Comparison of ENCODE assay signal across 11 cellular contexts in the genomic region with DNA sequence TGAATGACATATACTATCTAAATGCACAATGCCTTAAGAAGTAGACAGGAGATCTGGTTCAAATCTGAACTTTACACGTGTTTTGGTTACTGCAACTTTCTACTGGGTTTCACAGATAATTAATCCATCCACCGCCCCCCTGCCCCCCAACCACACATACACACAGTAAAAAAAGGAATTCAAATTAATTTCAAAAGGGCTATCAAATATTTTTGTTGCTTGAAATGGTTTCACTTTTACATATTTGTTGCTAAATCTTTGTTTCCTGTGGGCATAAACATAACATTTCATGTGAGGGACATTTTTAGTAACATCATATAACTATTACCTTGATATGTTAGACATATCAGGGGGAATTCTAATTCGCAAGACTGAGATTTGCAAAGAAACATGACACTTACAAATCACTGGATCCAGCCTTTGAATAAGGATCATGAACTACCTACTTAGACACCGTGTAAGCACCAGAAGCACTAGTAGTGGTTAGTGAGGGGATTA. TPM values are rescaled to one million over a fixed set of nuclear protein-coding genes. Genes with fewer than 3 reads are reported as not detected.
DNase-seq lines count a peak whose midpoint lies in the region; ATAC-seq and TF ChIP-seq lines count a peak whose summit lies in the region.
"Had no signal": no experiment of that assay in that cellular context is flagged by ENCODE, and none has a peak within 500 bp of the region (broad histone marks: within the 10 kb centered on the region; RNA-seq: fewer than 3 reads in every experiment).

No MANE protein-coding gene starts in this region.

- H3K36me3 Mint-ChIP-seq in activated CD4-positive, alpha-beta T cell treated with anti-CD3 and anti-CD28 coated beads, Interleukin-2, amount 10 ng/mL, durations not matched to agents 24 days and 14 days (ENCODE audit: low read depth), result peaks cover 60% of the 10 kb centered on the region
- peaks cover 38% of the 10 kb centered on the region for H3K36me3 Mint-ChIP-seq in activated B cell treated with CpG ODN at 0.5 μM for 24 hours (ENCODE audit: low read depth)
- H3K36me3 Mint-ChIP-seq in stimulated activated naive B cell treated with anti-CD40 and anti-IgM and Interleukin-4, amounts not matched to agents 10 μg/mL and 1 μg/mL and 100 μg/mL, for 72 hours, result peaks cover 12 to 36% of the 10 kb centered on the region in 2 donors

- WGBS in esophagus squamous epithelium, 2 donors, result 72 to 79% methylated on average over 4 of the region's 4 CpGs

- no peaks in the 10 kb centered on the region for H3K9me3 ChIP-seq in esophagus squamous epithelium

- ATAC-seq in activated B cell treated with CpG ODN at 0.5 μM for 24 hours (ENCODE audit: low read depth) (no peak), GM21576 (IDR thresholded peaks at IDR 0.05; ENCODE audit: unreplicated experiment) (no peak)
- no peak for ATAC-seq in stimulated activated naive B cell treated with anti-CD40 and anti-IgM and Interleukin-4, amounts not matched to agents 10 μg/mL and 1 μg/mL and 100 μg/mL, for 72 hours (replicated peaks)

- no peak for TF ChIP-seq POLR2A in esophagus squamous epithelium (IDR thresholded peaks at IDR 0.05)

- H3K4me1 Mint-ChIP-seq in activated CD4-positive, alpha-beta T cell treated with anti-CD3 and anti-CD28 coated beads, Interleukin-2, amount 10 ng/mL, durations not matched to agents 24 days and 14 days, result peaks cover 66% of the 10 kb centered on the region
- H3K4me1 Mint-ChIP-seq in activated B cell treated with CpG ODN at 0.5 μM for 24 hours, result peaks cover 42% of the 10 kb centered on the region
- H3K4me1 Mint-ChIP-seq in stimulated activated naive B cell treated with anti-CD40 and anti-IgM and Interleukin-4, amounts not matched to agents 10 μg/mL and 1 μg/mL and 100 μg/mL, for 72 hours, result peaks cover 29 to 44% of the 10 kb centered on the region in 2 donors

- H3K4me3 Mint-ChIP-seq in activated CD4-positive, alpha-beta T cell treated with anti-CD3 and anti-CD28 coated beads, Interleukin-2, amount 10 ng/mL, durations not matched to agents 24 days and 14 days, result peak overlapping the region; percentile 72
- peak overlapping the region; percentile 47 for H3K4me3 Mint-ChIP-seq in activated B cell treated with CpG ODN at 0.5 μM for 24 hours
- no peak overlapping the region for H3K4me3 Mint-ChIP-seq in stimulated activated naive B cell treated with anti-CD40 and anti-IgM and Interleukin-4, amounts not matched to agents 10 μg/mL and 1 μg/mL and 100 μg/mL, for 72 hours

- no peak for DNase-seq in activated CD4-positive, alpha-beta T cell treated with anti-CD3 and anti-CD28 coated beads, Interleukin-2, amount 10 ng/mL, durations not matched to agents 24 days and 14 days
- no peak for DNase-seq in activated CD4-positive, alpha-beta T cell treated with anti-CD3 and anti-CD28 coated beads for 1 hour
- no peak for DNase-seq in activated B cell treated with CpG ODN at 0.5 μM for 24 hours
- DNase-seq in esophagus squamous epithelium (lab: John Stamatoyannopoulos, UW), result no peak
- DNase-seq in stimulated activated naive B cell treated with anti-CD40 and anti-IgM and Interleukin-4, amounts not matched to agents 10 μg/mL and 1 μg/mL and 100 μg/mL, for 72 hours, result no peak
- no peak for DNase-seq in Kasumi-1 (lab: John Stamatoyannopoulos, UW)
- no peak for DNase-seq in germinal center (ENCODE audit: low spot score)
- DNase-seq: GOT3, NCI-H748 treated with DMSO at 0.1 percent for 48 hours, occipital lobe had no signal

- H3K27ac Mint-ChIP-seq in activated CD4-positive, alpha-beta T cell treated with anti-CD3 and anti-CD28 coated beads, Interleukin-2, amount 10 ng/mL, durations not matched to agents 24 days and 14 days, result peak overlapping the region; percentile 91
- peak overlapping the region; percentile 59 for H3K27ac Mint-ChIP-seq in activated B cell treated with CpG ODN at 0.5 μM for 24 hours
- H3K27ac Mint-ChIP-seq in stimulated activated naive B cell treated with anti-CD40 and anti-IgM and Interleukin-4, amounts not matched to agents 10 μg/mL and 1 μg/mL and 100 μg/mL, for 72 hours, result peak overlapping the region; percentile 14

- intact Hi-C loops in activated CD4-positive, alpha-beta T cell treated with anti-CD3 and anti-CD28 coated beads, Interleukin-2, amount 10 ng/mL, durations not matched to agents 24 days and 14 days (cut with micrococcal nuclease), result loop anchor here (1.0 to 2.0 kb wide), 3 partner anchors 7 to 236 kb away; a partner anchor contains a TSS
- intact Hi-C loops in activated B cell treated with CpG ODN at 0.5 μM for 24 hours (cut with micrococcal nuclease) (no loop called here), esophagus squamous epithelium (cut with DNase I) (no loop called here)

- H3K27ac ChIP-seq in esophagus squamous epithelium, result peak overlapping the region; percentile 28 to 73 (median 62)

- peaks cover 17 to 64% (median 29%) of the 10 kb centered on the region in 3 donors for H3K4me1 ChIP-seq in esophagus squamous epithelium

- no peaks in the 10 kb centered on the region for H3K27me3 Mint-ChIP-seq in activated CD4-positive, alpha-beta T cell treated with anti-CD3 and anti-CD28 coated beads, Interleukin-2, amount 10 ng/mL, durations not matched to agents 24 days and 14 days
- no peaks in the 10 kb centered on the region for H3K27me3 Mint-ChIP-seq in activated B cell treated with CpG ODN at 0.5 μM for 24 hours
- no peaks in the 10 kb centered on the region for H3K27me3 Mint-ChIP-seq in stimulated activated naive B cell treated with anti-CD40 and anti-IgM and Interleukin-4, amounts not matched to agents 10 μg/mL and 1 μg/mL and 100 μg/mL, for 72 hours

- H3K36me3 ChIP-seq in esophagus squamous epithelium, result no peaks in the 10 kb centered on the region

- CTCF ChIA-PET in activated B cell treated with CpG ODN at 0.5 μM for 24 hours (lab: Charles Lee), result no interaction called here

- H3K9me3 Mint-ChIP-seq in activated CD4-positive, alpha-beta T cell treated with anti-CD3 and anti-CD28 coated beads, Interleukin-2, amount 10 ng/mL, durations not matched to agents 24 days and 14 days, result peaks cover 3% of the 10 kb centered on the region
- no peaks in the 10 kb centered on the region for H3K9me3 Mint-ChIP-seq in activated B cell treated with CpG ODN at 0.5 μM for 24 hours
- no peaks in the 10 kb centered on the region for H3K9me3 Mint-ChIP-seq in stimulated activated naive B cell treated with anti-CD40 and anti-IgM and Interleukin-4, amounts not matched to agents 10 μg/mL and 1 μg/mL and 100 μg/mL, for 72 hours

- H3K27me3 ChIP-seq in esophagus squamous epithelium, result peaks cover 0 to 42% (median 0%) of the 10 kb centered on the region in 4 donors

- peak overlapping the region in 1 of 4 donors; percentile 21 for H3K4me3 ChIP-seq in esophagus squamous epithelium

- POLR2A ChIA-PET in activated B cell treated with CpG ODN at 0.5 μM for 24 hours (lab: Charles Lee), result interaction anchor here (0.7 kb wide), 1 partner anchor 146 kb away, joined by 3 read pairs; no protein-coding TSS in a partner anchor

- TF ChIP-seq CTCF in activated B cell treated with CpG ODN at 0.5 μM for 24 hours (IDR thresholded peaks at IDR 0.05) (no peak), esophagus squamous epithelium (IDR thresholded peaks at IDR 0.05) (no peak)

RNA-seq across cellular contexts. Expression of a gene that starts 7.5 kb away (rescaled TPM):
- 31.9 and 36.9 TPM in 2 replicates for total RNA-seq in activated CD4-positive, alpha-beta T cell treated with anti-CD3 and anti-CD28 coated beads, Interleukin-2, amount 10 ng/mL, durations not matched to agents 24 days and 14 days
- total RNA-seq in activated B cell treated with CpG ODN at 0.5 μM for 24 hours, result 57.4 and 61.9 TPM in 2 replicates
- 10 to 100 TPM in 2 of 4 donors, 1 to 10 TPM in 2; 7.7 to 14.9 (median 10.9) TPM for total RNA-seq in esophagus squamous epithelium

Comparison
In these comparisons a context has a peak if more than half of its experiments do, and no peak if none do; other contexts are left out.
1. H3K27ac Mint-ChIP-seq: peak in every context shown above with its lines; median percentile 91 in activated CD4-positive, alpha-beta T cell treated with anti-CD3 and anti-CD28 coated beads, Interleukin-2, amount 10 ng/mL, durations not matched to agents 24 days and 14 days; 59 in activated B cell treated with CpG ODN at 0.5 μM for 24 hours; 14 in stimulated activated naive B cell treated with anti-CD40 and anti-IgM and Interleukin-4, amounts not matched to agents 10 μg/mL and 1 μg/mL and 100 μg/mL, for 72 hours.
2. H3K4me3 Mint-ChIP-seq: peak in activated CD4-positive, alpha-beta T cell treated with anti-CD3 and anti-CD28 coated beads, Interleukin-2, amount 10 ng/mL, durations not matched to agents 24 days and 14 days (single experiment) and activated B cell treated with CpG ODN at 0.5 μM for 24 hours (single experiment); none in stimulated activated naive B cell treated with anti-CD40 and anti-IgM and Interleukin-4, amounts not matched to agents 10 μg/mL and 1 μg/mL and 100 μg/mL, for 72 hours (0 of 2).